8 cellular contexts compared by ENCODE assay signal in the genomic region with DNA sequence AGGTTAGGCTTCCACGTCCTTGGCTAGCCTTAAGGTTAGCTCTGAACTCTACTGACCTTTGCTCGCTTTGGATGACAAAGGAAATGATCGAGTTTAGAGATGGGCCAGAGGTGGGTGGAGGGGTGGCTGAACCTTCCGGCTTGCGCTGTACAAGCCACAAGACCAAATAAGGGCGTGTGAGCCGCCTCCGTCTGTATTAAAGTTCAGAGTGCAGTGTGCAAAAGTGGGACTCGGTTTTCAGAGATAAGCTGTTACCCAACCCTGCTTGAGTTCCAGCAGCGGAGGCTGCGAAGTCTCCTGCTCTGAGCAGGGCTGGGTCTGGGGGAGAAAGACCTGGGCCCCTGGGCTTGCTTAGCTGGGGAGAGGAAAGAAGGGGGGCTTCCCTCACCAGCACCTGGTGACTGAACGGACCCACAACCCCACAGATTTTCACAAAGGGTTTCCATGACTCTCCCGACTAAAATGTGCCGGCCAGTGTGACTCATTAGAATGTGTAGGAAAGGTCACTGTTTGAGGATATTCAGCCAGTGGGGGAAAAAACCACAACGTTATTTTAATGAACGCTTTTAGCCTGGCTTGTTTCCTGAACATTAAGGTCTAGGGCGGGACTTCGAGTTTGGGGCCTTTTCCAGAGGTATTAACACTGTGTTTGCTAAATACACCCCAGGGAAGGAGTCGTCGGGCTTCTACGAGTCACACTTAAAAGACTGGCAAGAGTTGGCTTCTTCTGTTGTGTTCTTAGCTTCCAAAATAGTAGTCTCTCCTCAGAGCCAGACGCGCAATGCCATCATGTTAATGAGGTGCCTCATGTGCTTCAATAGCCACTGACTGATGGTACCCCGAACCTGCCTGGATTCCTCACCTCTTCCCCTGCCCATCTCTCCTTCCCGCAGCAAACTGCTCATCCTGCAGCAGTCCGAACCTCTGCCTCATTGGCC.
DNase-seq lines count a peak whose midpoint lies in the region; ATAC-seq and TF ChIP-seq lines count a peak whose summit lies in the region.

No MANE protein-coding gene starts in this region.

- H3K27me3 ChIP-seq in ACC112 (ENCODE audit: insufficient read depth, low read length) = no peaks in the 10 kb centered on the region
- no peaks in the 10 kb centered on the region for H3K27me3 ChIP-seq in cardiac muscle cell
- no peaks in the 10 kb centered on the region for H3K27me3 ChIP-seq in psoas muscle (ENCODE audit: insufficient read depth in 3 of 3, low read length in 2 of 3)

- H3K27ac ChIP-seq in ACC112 (ENCODE audit: low read depth, low read length) (peak overlapping the region; percentile 100), cardiac muscle cell (peak overlapping the region; percentile 96), psoas muscle (peak overlapping the region; percentile 83), urinary bladder (ENCODE audit: low read depth) (peak overlapping the region; percentile 93)

- H3K9me3 ChIP-seq in cardiac muscle cell (ENCODE audit: low read depth) = no peaks in the 10 kb centered on the region
- H3K9me3 ChIP-seq in psoas muscle = no peaks in the 10 kb centered on the region

- H2AFZ ChIP-seq in ACC112 (ENCODE audit: low read length, unreplicated experiment) = peak overlapping the region; percentile 70

- intact Hi-C loops in psoas muscle (cut with DNase I) = no loop called here

- DNase-seq in SK-MEL-5 (ENCODE audit: low read depth, low spot score) = peak; percentile 88
- peak; percentile 72 to 88 for DNase-seq in activated naive CD4-positive, alpha-beta T cell treated with anti-CD3 and anti-CD28 coated beads, Interleukin-2, amount 50 U/mL, for 72 hours (ENCODE audit: low spot score in 2 of 2)
- peak; percentile 88 to 99 for DNase-seq in cardiac muscle cell (ENCODE audit: low read depth in 1 of 2, low spot score in 1 of 2)
- DNase-seq in psoas muscle = peak; percentile 78 to 84

- in situ Hi-C loops in SK-MEL-5 (cut with HindIII; ENCODE audit: low pct_unique_long_range_greater_than_20kb, low sequenced_read_pairs) = no loop called here

- H3K36me3 Mint-ChIP-seq in activated naive CD4-positive, alpha-beta T cell treated with anti-CD3 and anti-CD28 coated beads, Interleukin-2, amount 50 U/mL, for 72 hours = peaks cover 7 to 8% of the 10 kb centered on the region in 2 donors

- H3K36me3 ChIP-seq in ACC112 (ENCODE audit: insufficient read depth, low read length) (no peaks in the 10 kb centered on the region), cardiac muscle cell (no peaks in the 10 kb centered on the region), psoas muscle (ENCODE audit: insufficient read depth in 1 of 2, low read depth in 1 of 2) (no peaks in the 10 kb centered on the region), urinary bladder (ENCODE audit: insufficient read depth) (no peaks in the 10 kb centered on the region)

- peak; percentile 84 for ATAC-seq in GM19025 (IDR thresholded peaks at IDR 0.05; ENCODE audit: low read depth, unreplicated experiment)
- ATAC-seq in HG03175 (IDR thresholded peaks at IDR 0.05; ENCODE audit: unreplicated experiment) = peak; percentile 90
- ATAC-seq in activated naive CD4-positive, alpha-beta T cell treated with anti-CD3 and anti-CD28 coated beads, Interleukin-2, amount 50 U/mL, for 72 hours = peak; percentile 90 to 97
- ATAC-seq in psoas muscle = peak; percentile 77 to 91 (median 86)

- TF ChIP-seq CTCF in cardiac muscle cell (IDR thresholded peaks at IDR 0.05; ENCODE audit: low read depth, low read length) (no peak), psoas muscle (IDR thresholded peaks at IDR 0.05) (no peak)

- H3K79me2 ChIP-seq in ACC112 (ENCODE audit: control insufficient read depth, insufficient read depth, low read length, unreplicated experiment) = no peaks in the 10 kb centered on the region

- 33 to 46% (median 35%) methylated on average over 26 of the region's 26 CpGs for WGBS in psoas muscle, 3 donors
- WGBS in urinary bladder = 7% methylated on average over 26 of the region's 26 CpGs

- H3K9me3 Mint-ChIP-seq in activated naive CD4-positive, alpha-beta T cell treated with anti-CD3 and anti-CD28 coated beads, Interleukin-2, amount 50 U/mL, for 72 hours = no peaks in the 10 kb centered on the region

- H3K27ac Mint-ChIP-seq in activated naive CD4-positive, alpha-beta T cell treated with anti-CD3 and anti-CD28 coated beads, Interleukin-2, amount 50 U/mL, for 72 hours = peak overlapping the region; percentile 96 to 98

- H3K4me3 ChIP-seq in ACC112 (ENCODE audit: low read depth, low read length) (peak overlapping the region; percentile 76), cardiac muscle cell (no peak overlapping the region), psoas muscle (peak overlapping the region; percentile 45), urinary bladder (ENCODE audit: low read depth, low read length) (no peak overlapping the region)

- H3K4me1 ChIP-seq in ACC112 (ENCODE audit: control insufficient read depth, insufficient read depth, low read length, unreplicated experiment) (peaks cover 61% of the 10 kb centered on the region), cardiac muscle cell (ENCODE audit: low read depth) (peaks cover 27% of the 10 kb centered on the region), psoas muscle (peaks cover 20% of the 10 kb centered on the region), urinary bladder (ENCODE audit: insufficient read depth) (no peaks in the 10 kb centered on the region)

Comparison
In these comparisons a context has a peak if more than half of its experiments do, and no peak if none do; other contexts are left out.
1. H3K4me3 ChIP-seq: peak in ACC112 (single experiment) and psoas muscle (single experiment); none in cardiac muscle cell (single experiment) and urinary bladder (single experiment).
2. Peak in every context shown above with its lines, with median percentiles within 50 percentile points of each other: H3K27ac ChIP-seq, ATAC-seq and DNase-seq.